ENCODE assay signal across 8 cellular contexts in genomic region chr19:37778613-37779138, GRCh38. TPM values are rescaled to one million over a fixed set of nuclear protein-coding genes. Genes with fewer than 3 reads are reported as not detected.
DNase-seq lines count a peak whose midpoint lies in the region; ATAC-seq lines count a peak whose summit lies in the region.

No MANE protein-coding gene starts in this region.

- ATAC-seq in GM21515 (IDR thresholded peaks at IDR 0.05; ENCODE audit: unreplicated experiment) (no peak), HG02852 (IDR thresholded peaks at IDR 0.05; ENCODE audit: unreplicated experiment) (no peak)

- H3K27me3 ChIP-seq in mononuclear cell (ENCODE audit: insufficient read depth, low read length): no peaks in the 10 kb centered on the region

- peak overlapping the region; percentile 87 for H3K27ac ChIP-seq in cingulate gyrus (ENCODE audit: low read depth, low read length)

- peak overlapping the region; percentile 62 for H3K4me3 ChIP-seq in mononuclear cell (ENCODE audit: low read length)

- no peaks in the 10 kb centered on the region for H3K9me3 ChIP-seq in mononuclear cell (ENCODE audit: low read depth, low read length)

- DNase-seq in activated CD8-positive, alpha-beta memory T cell treated with anti-CD3 and anti-CD28 coated beads, Interleukin-2, amount 50 U/mL, for 24 hours (ENCODE audit: extremely low read depth): peak; percentile 7
- DNase-seq in activated CD8-positive, alpha-beta memory T cell treated with anti-CD3 and anti-CD28 coated beads for 24 hours: no peak
- DNase-seq in NAMALWA (ENCODE audit: low spot score): peak; percentile 60
- DNase-seq in NCI-H1694 (lab: John Stamatoyannopoulos, UW): no peak

- peaks cover 7% of the 10 kb centered on the region for H3K4me1 ChIP-seq in mononuclear cell (ENCODE audit: insufficient read depth, low read length)

RNA-seq across cellular contexts. Expression of gene ZNF573, which starts 0.7 kb away (rescaled TPM):
- 3.1 TPM for total RNA-seq in mononuclear cell

RNA-seq across cellular contexts. Expression of gene ZNF607, which starts 59.1 kb away (rescaled TPM):
- 0.73 TPM for total RNA-seq in mononuclear cell

Comparison
In these comparisons a context has a peak if more than half of its experiments do, and no peak if none do; other contexts are left out.
1. DNase-seq: peak in activated CD8-positive, alpha-beta memory T cell treated with anti-CD3 and anti-CD28 coated beads, Interleukin-2, amount 50 U/mL, for 24 hours (single experiment) and NAMALWA (single experiment); none in activated CD8-positive, alpha-beta memory T cell treated with anti-CD3 and anti-CD28 coated beads for 24 hours (single experiment) and NCI-H1694 (single experiment).